Comparison of ENCODE assay signal across 24 cellular contexts in the genomic region with DNA sequence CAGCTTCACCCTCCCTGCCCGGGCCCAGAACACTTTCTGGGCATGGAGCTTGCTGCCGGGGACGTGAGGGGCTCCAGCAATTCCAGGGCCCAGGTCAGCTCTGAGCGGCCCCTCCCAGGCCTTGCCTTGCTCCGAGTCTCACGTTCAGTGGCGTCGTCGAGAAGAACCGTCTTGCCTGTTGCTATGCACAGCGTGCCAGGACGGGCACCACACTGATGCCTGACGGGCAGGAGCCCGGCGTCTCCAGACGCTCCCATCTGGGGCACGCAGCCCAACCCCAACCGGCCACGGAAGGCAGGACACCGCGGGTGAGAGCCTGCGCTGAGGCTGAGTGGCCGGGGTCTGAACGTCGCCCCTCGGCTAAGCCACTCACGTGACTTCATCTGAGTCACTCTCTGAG.
"Had no signal": no experiment of that assay in that cellular context is flagged by ENCODE, and none has a peak within 500 bp of the region (broad histone marks: within the 10 kb centered on the region; RNA-seq: fewer than 3 reads in every experiment).

No MANE protein-coding gene starts in this region.

- ATAC-seq: left ventricle myocardium superior; lower lobe of right lung; natural killer cell; pancreas; stimulated activated memory B cell treated with anti-CD40 and anti-IgM and Interleukin-4, amounts not matched to agents 10 μg/mL and 1 μg/mL and 100 μg/mL, for 72 hours; stimulated activated naive CD8-positive, alpha-beta T cell treated with anti-CD3 and anti-CD28 coated beads, Interleukin-15, Interleukin-2, amounts not matched to agents 100 U/mL and 50 U/mL, for 24 hours had no signal

- H3K4me3 ChIP-seq: colonic mucosa, esophagus squamous epithelium, lower lobe of right lung, pancreas, sigmoid colon, testis, tibial nerve, upper lobe of left lung had no signal

- H3K9me3 ChIP-seq: colonic mucosa, esophagus squamous epithelium, lower lobe of right lung, neutrophil, pancreas, sigmoid colon, testis, tibial nerve, upper lobe of left lung had no signal

- H3K4me1 ChIP-seq: colonic mucosa, pancreas, testis had no signal

- H3K27me3 ChIP-seq: colonic mucosa, esophagus squamous epithelium, neutrophil, pancreas, sigmoid colon, testis, tibial nerve, upper lobe of left lung had no signal

- H3K27ac ChIP-seq: colonic mucosa, esophagus squamous epithelium, lower lobe of right lung, neutrophil, pancreas, testis, tibial nerve had no signal

- FAIRE-seq: endothelial cell of umbilical vein, keratinocyte, pancreas, urothelium cell line had no signal

- DNase-seq: colonic mucosa; dermis blood vessel endothelial cell; effector memory CD4-positive, alpha-beta T cell; esophagus squamous epithelium; foreskin melanocyte; glutamatergic neuron; hypothalamus; left ventricle myocardium superior; lower lobe of right lung; natural killer cell; pancreas; sigmoid colon; stimulated activated CD4-positive, alpha-beta T cell treated with anti-CD3 and anti-CD28 coated beads, Interleukin-2, amount 100 ng/mL, for 24 hours; stimulated activated CD4-positive, alpha-beta T cell treated with anti-CD3 and anti-CD28 coated beads, Interleukin-4, amount 100 ng/mL, for 24 hours; stimulated activated naive CD8-positive, alpha-beta T cell treated with anti-CD3 and anti-CD28 coated beads, Interleukin-15, Interleukin-2, amounts not matched to agents 100 U/mL and 50 U/mL, for 24 hours; substantia nigra; testis had no signal

- H3K36me3 ChIP-seq: colonic mucosa, pancreas had no signal
